In genomic region chr4:78954048-78954666, GRCh38 we compare ENCODE assay signal across 8 cellular contexts. TPM values are rescaled to one million over a fixed set of nuclear protein-coding genes. Genes with fewer than 3 reads are reported as not detected.
DNase-seq lines count a peak whose midpoint lies in the region; ATAC-seq, FAIRE-seq and TF ChIP-seq lines count a peak whose summit lies in the region.

No MANE protein-coding gene starts in this region.

- POLR2A ChIA-PET in SK-N-SH (lab: Yijun Ruan, JAX) = no interaction called here
- POLR2A ChIA-PET in naive thymus-derived CD8-positive, alpha-beta T cell (lab: Charles Lee) = interaction anchor here (1.2 kb wide), 1 partner anchor 15 kb away, joined by 5 read pairs; the partner anchor contains the start of gene PAQR3

- H4K20me1 ChIP-seq in DOHH2 (ENCODE audit: control insufficient read depth, insufficient read depth, low read depth, low read length) (no peaks in the 10 kb centered on the region), SK-N-SH (ENCODE audit: insufficient read depth) (no peaks in the 10 kb centered on the region)

- H3K27ac ChIP-seq in DOHH2 (ENCODE audit: low read depth, low read length) (no peak overlapping the region), SK-N-SH (ENCODE audit: low read depth in 2 of 2, low read length in 1 of 2) (no peak overlapping the region)

- ATAC-seq in naive thymus-derived CD8-positive, alpha-beta T cell = no peak
- no peak for ATAC-seq in HG03139 (IDR thresholded peaks at IDR 0.05; ENCODE audit: unreplicated experiment)

- H3K79me2 ChIP-seq in DOHH2 (ENCODE audit: control insufficient read depth, low read length) (no peaks in the 10 kb centered on the region), SK-N-SH (ENCODE audit: insufficient read depth) (no peaks in the 10 kb centered on the region)

- TF ChIP-seq CTCF in DOHH2 (IDR thresholded peaks at IDR 0.05; ENCODE audit: low read depth, low read length, poor library complexity, severe bottlenecking) (peak; percentile 66), SK-N-SH (IDR thresholded peaks at IDR 0.05) (peak; percentile 61)

- peaks cover 0 to 13% (median 6%) of the 10 kb centered on the region in 5 donors for H3K27me3 Mint-ChIP-seq in naive thymus-derived CD8-positive, alpha-beta T cell

- no peak overlapping the region for H3K9ac ChIP-seq in SK-N-SH

- H3K9me3 Mint-ChIP-seq in naive thymus-derived CD8-positive, alpha-beta T cell = no peaks in the 10 kb centered on the region

- peak; percentile 87 for TF ChIP-seq RAD21 in SK-N-SH (IDR thresholded peaks at IDR 0.05; ENCODE audit: low read length)

- 34% methylated on average over 7 of the region's 7 CpGs for WGBS in SK-N-SH (ENCODE audit: low lambda C conversion rate)

- no peaks in the 10 kb centered on the region for H3K36me3 ChIP-seq in DOHH2 (ENCODE audit: control insufficient read depth, low read length)
- H3K36me3 ChIP-seq in SK-N-SH (replicated peaks in 1 of 2; ENCODE audit: control insufficient read depth in 1 of 2, insufficient read depth in 2 of 2, low read length in 1 of 2) = no peaks in the 10 kb centered on the region

- CTCF ChIA-PET in SK-N-SH (lab: Yijun Ruan, JAX) = interaction anchor here (0.7 to 4.9 kb wide), 25 partner anchors 10 to 1406 kb away, joined by 3 to 79 read pairs (median 4); partner anchors contain the start of genes CFAP299 and PAQR3

- no peaks in the 10 kb centered on the region for H3F3A ChIP-seq in DOHH2 (ENCODE audit: control insufficient read depth, insufficient read depth)
- no peaks in the 10 kb centered on the region for H3F3A ChIP-seq in SK-N-SH (replicated peaks; ENCODE audit: insufficient read depth)

- no peak overlapping the region for H2AFZ ChIP-seq in SK-N-SH (ENCODE audit: low read depth)

- peaks cover 6% of the 10 kb centered on the region for H3K27me3 ChIP-seq in DOHH2 (ENCODE audit: control insufficient read depth, low read length)
- no peaks in the 10 kb centered on the region for H3K27me3 ChIP-seq in SK-N-SH (ENCODE audit: insufficient read depth)

- DNase-seq in HTR-8/SVneo (ENCODE audit: insufficient read length, low spot score) (peak; percentile 2), SK-N-SH (peak; percentile 18), kidney tubule cell (ENCODE audit: low spot score) (peak; percentile 16), T-helper 9 cell (no peak)
- no peak for DNase-seq in naive thymus-derived CD8-positive, alpha-beta T cell
- no peak for DNase-seq in stimulated activated CD8-positive, alpha-beta memory T cell treated with anti-CD3 and anti-CD28 coated beads, Interleukin-4, amount 100 ng/mL, for 48 hours

- H3K4me3 ChIP-seq in DOHH2 (ENCODE audit: low read length) = no peak overlapping the region
- peak overlapping the region in 1 of 2 experiments; percentile 40; a peak in 1 of 4 replicates for H3K4me3 ChIP-seq in SK-N-SH (ENCODE audit: low read depth in 2 of 2, low read length in 1 of 2)

- H3K4me3 Mint-ChIP-seq in naive thymus-derived CD8-positive, alpha-beta T cell = no peak overlapping the region

- no peak overlapping the region for H3K27ac Mint-ChIP-seq in naive thymus-derived CD8-positive, alpha-beta T cell

- H3K4me1 Mint-ChIP-seq in naive thymus-derived CD8-positive, alpha-beta T cell = no peaks in the 10 kb centered on the region

- no peak overlapping the region for H3K4me2 ChIP-seq in DOHH2 (ENCODE audit: low read length)
- H3K4me2 ChIP-seq in SK-N-SH = no peak overlapping the region

- H3K4me1 ChIP-seq in DOHH2 (ENCODE audit: control insufficient read depth, low read length) (no peaks in the 10 kb centered on the region), SK-N-SH (ENCODE audit: control insufficient read depth in 1 of 2, insufficient read depth in 2 of 2, low read depth in 1 of 2, low read length in 1 of 2) (peaks cover 0 to 2% of the 10 kb centered on the region in 2 experiments; a peak in 1 of 4 replicates)

- H3K9me3 ChIP-seq in DOHH2 (ENCODE audit: control insufficient read depth, insufficient read depth, low read length) (no peaks in the 10 kb centered on the region), SK-N-SH (no peaks in the 10 kb centered on the region)

- no peak for FAIRE-seq in HTR-8/SVneo (lab: Jason Lieb, UNC)

- no peaks in the 10 kb centered on the region for H3K9me2 ChIP-seq in DOHH2 (replicated peaks; ENCODE audit: control insufficient read depth, low read length)
- no peaks in the 10 kb centered on the region for H3K9me2 ChIP-seq in SK-N-SH

- no peak for TF ChIP-seq EP300 in SK-N-SH (IDR thresholded peaks at IDR 0.05; ENCODE audit: borderline replicate concordance in 1 of 2, low read depth in 1 of 2, low read length in 1 of 2)

- no peaks in the 10 kb centered on the region for H3K36me3 Mint-ChIP-seq in naive thymus-derived CD8-positive, alpha-beta T cell

TF ChIP-seq in SK-N-SH, 30 proteins besides CTCF, POLR2A, EP300 and RAD21:
- peak; percentile 52; the same call in 1 of the 2 replicates for TF ChIP-seq SMC3 (IDR thresholded peaks at IDR 0.05; ENCODE audit: low read depth, low read length)
- no peak for TF ChIP-seq PBX3 (IDR thresholded peaks at IDR 0.05)
- no peak for TF ChIP-seq MEF2A (IDR thresholded peaks at IDR 0.05; ENCODE audit: borderline replicate concordance, low read depth)
TF ChIP-seq in SK-N-SH: peak in this region for 1.

RNA-seq across cellular contexts. Expression of gene PAQR3, which starts 14.9 kb away (rescaled TPM):
- polyA plus RNA-seq in SK-N-SH (2012; rRNA removed) = 10.3 and 14.6 TPM in 2 replicates
- 17.5 and 19.5 TPM in 2 replicates for polyA plus RNA-seq in SK-N-SH (2012; cell fraction: cytosol; rRNA removed)
- polyA plus RNA-seq in SK-N-SH (2012; cell fraction: nucleus; rRNA removed) = 5.2 and 17.2 TPM in 2 replicates
- 10 to 100 TPM; 12.8 to 12.9 TPM for total RNA-seq in naive thymus-derived CD8-positive, alpha-beta T cell
- 1 to 10 TPM; 3.4 to 9.1 (median 7.9) TPM for polyA plus RNA-seq in naive thymus-derived CD8-positive, alpha-beta T cell

Comparison
In these comparisons a context has a peak if more than half of its experiments do, and no peak if none do; other contexts are left out.
1. DNase-seq: peak in HTR-8/SVneo (single experiment), SK-N-SH (single experiment) and kidney tubule cell (single experiment); none in naive thymus-derived CD8-positive, alpha-beta T cell (0 of 10), stimulated activated CD8-positive, alpha-beta memory T cell treated with anti-CD3 and anti-CD28 coated beads, Interleukin-4, amount 100 ng/mL, for 48 hours (single experiment) and T-helper 9 cell (single experiment).